ENCODE assay signal across 9 cellular contexts in the genomic region with DNA sequence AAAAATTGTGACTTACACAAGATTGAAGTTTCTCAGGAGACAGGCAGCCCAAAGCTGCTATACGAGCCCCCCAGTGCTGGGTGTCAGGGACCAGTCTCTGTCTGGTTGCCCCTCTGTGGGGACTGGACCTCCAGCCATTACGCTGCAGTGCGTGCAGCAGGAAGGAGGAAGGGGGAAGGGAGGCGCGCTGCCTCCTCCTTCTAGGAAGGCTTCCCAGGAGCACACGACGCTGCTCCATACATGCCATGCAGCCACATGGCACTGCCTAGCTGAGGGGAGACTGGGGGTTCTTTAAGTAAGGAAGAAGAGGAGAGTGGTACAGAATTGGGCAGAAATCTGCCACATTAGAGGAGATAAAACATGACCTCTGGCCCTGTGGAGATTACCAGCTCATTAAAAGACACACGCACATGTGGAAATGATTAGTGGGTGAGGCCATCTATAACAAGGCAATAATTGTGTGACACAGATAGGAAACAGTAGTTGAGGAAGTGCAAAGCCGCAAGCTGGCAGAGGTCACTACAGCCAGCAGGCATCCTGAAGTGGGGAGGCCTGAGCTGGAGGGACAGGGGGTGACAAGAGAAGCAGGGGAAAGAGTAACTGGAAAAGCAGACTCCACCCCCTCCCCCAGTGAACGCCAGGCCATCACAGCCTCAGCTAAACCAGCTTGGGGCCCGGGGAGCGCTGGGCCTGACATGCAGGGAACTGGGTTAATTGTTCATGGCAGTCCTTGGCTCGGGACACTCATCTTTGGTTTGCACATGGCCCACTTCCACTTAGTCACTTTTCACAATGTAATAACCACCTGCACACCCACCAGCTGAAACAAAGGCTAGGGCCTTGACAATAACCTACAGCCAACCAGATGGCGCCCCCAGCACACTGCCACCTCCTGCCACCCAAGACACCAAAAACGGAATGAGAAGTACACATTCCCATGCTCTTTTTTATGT. TPM values are rescaled to one million over a fixed set of nuclear protein-coding genes. Genes with fewer than 3 reads are reported as not detected.
DNase-seq lines count a peak whose midpoint lies in the region; ATAC-seq and TF ChIP-seq lines count a peak whose summit lies in the region.
"Had no signal": no experiment of that assay in that cellular context is flagged by ENCODE, and none has a peak within 500 bp of the region (broad histone marks: within the 10 kb centered on the region; RNA-seq: fewer than 3 reads in every experiment).

No MANE protein-coding gene starts in this region.

- H3K27me3 ChIP-seq in mammary epithelial cell (ENCODE audit: insufficient read depth, low read length) (no peaks in the 10 kb centered on the region), Karpas-422 (ENCODE audit: low read length) (no peaks in the 10 kb centered on the region; the same call in 1 of the 2 replicates)
- H3K27me3 ChIP-seq: gastrocnemius medialis had no signal

- peaks cover 12% of the 10 kb centered on the region for H3K36me3 Mint-ChIP-seq in activated CD4-positive, alpha-beta memory T cell treated with anti-CD3 and anti-CD28 coated beads for 36 hours
- H3K36me3 Mint-ChIP-seq in naive thymus-derived CD8-positive, alpha-beta T cell = peaks cover 0 to 51% (median 0%) of the 10 kb centered on the region in 3 donors

- no peaks in the 10 kb centered on the region for H3K9me3 Mint-ChIP-seq in activated CD4-positive, alpha-beta memory T cell treated with anti-CD3 and anti-CD28 coated beads for 36 hours
- no peaks in the 10 kb centered on the region for H3K9me3 Mint-ChIP-seq in naive thymus-derived CD8-positive, alpha-beta T cell

- no peaks in the 10 kb centered on the region for H3K79me2 ChIP-seq in mammary epithelial cell (ENCODE audit: insufficient read depth, low read length)
- H3K79me2 ChIP-seq in Karpas-422 (ENCODE audit: low read length) = peaks cover 33% of the 10 kb centered on the region

- H3K4me1 ChIP-seq in mammary epithelial cell (ENCODE audit: insufficient read depth, low read length) (no peaks in the 10 kb centered on the region), Karpas-422 (ENCODE audit: low read length) (peaks cover 90% of the 10 kb centered on the region)

- H3K4me3 ChIP-seq in HFF-Myc (replicated peaks; ENCODE audit: low read depth, low read length) = no peak overlapping the region
- H3K4me3 ChIP-seq in mammary epithelial cell (replicated peaks in 1 of 3; ENCODE audit: insufficient read depth in 1 of 3, low read depth in 2 of 3, low read length in 3 of 3) = no peak overlapping the region
- H3K4me3 ChIP-seq in Karpas-422 (ENCODE audit: low read length) = no peak overlapping the region
- H3K4me3 ChIP-seq: gastrocnemius medialis had no signal

- DNase-seq in COLO668 (lab: John Stamatoyannopoulos, UW; ENCODE audit: unreplicated experiment) (peak; percentile 69), HFF-Myc (ENCODE audit: extremely low read depth, low read depth) (peak; percentile 58), mammary epithelial cell (no peak), GDM1 (lab: John Stamatoyannopoulos, UW) (no peak), superior temporal gyrus (ENCODE audit: extremely low spot score) (no peak), Karpas-422 (no peak)
- peak; percentile 78 for DNase-seq in activated CD4-positive, alpha-beta memory T cell treated with anti-CD3 and anti-CD28 coated beads for 36 hours
- DNase-seq in naive thymus-derived CD8-positive, alpha-beta T cell = no peak
- DNase-seq: gastrocnemius medialis had no signal

- H4K20me1 ChIP-seq in mammary epithelial cell (ENCODE audit: insufficient read depth, low read length) (no peaks in the 10 kb centered on the region), Karpas-422 (ENCODE audit: insufficient read depth, low read depth, low read length) (peaks cover 98% of the 10 kb centered on the region)

- CTCF ChIA-PET in activated CD4-positive, alpha-beta memory T cell treated with anti-CD3 and anti-CD28 coated beads for 36 hours (lab: Charles Lee) = interaction anchor here (0.6 to 3.2 kb wide), 15 partner anchors 10 to 58 kb away, joined by 3 to 25 read pairs (median 7); a partner anchor contains a TSS
- CTCF ChIA-PET in mammary epithelial cell (lab: Charles Lee; ENCODE audit: low non-redundant PET) = no interaction called here

- H2AFZ ChIP-seq in mammary epithelial cell (ENCODE audit: low read depth, low read length) (no peak overlapping the region), Karpas-422 (ENCODE audit: low read length) (no peak overlapping the region)

- no peaks in the 10 kb centered on the region for H3K27me3 Mint-ChIP-seq in activated CD4-positive, alpha-beta memory T cell treated with anti-CD3 and anti-CD28 coated beads for 36 hours
- H3K27me3 Mint-ChIP-seq in naive thymus-derived CD8-positive, alpha-beta T cell = no peaks in the 10 kb centered on the region

- H3K36me3 ChIP-seq in mammary epithelial cell (ENCODE audit: insufficient read depth, low read length) (no peaks in the 10 kb centered on the region), Karpas-422 (ENCODE audit: insufficient read depth, low read length) (peaks cover 10% of the 10 kb centered on the region)
- H3K36me3 ChIP-seq: gastrocnemius medialis had no signal

- ATAC-seq in naive thymus-derived CD8-positive, alpha-beta T cell = no peak

- peak overlapping the region; percentile 71 for H3K27ac Mint-ChIP-seq in activated CD4-positive, alpha-beta memory T cell treated with anti-CD3 and anti-CD28 coated beads for 36 hours
- H3K27ac Mint-ChIP-seq in naive thymus-derived CD8-positive, alpha-beta T cell = peak overlapping the region; percentile 78 to 96 (median 92)

- WGBS in mammary epithelial cell (ENCODE audit: low coverage, missing lambda C conversion rate) = 93% methylated on average over 14 of the region's 15 CpGs

- intact Hi-C loops in activated CD4-positive, alpha-beta memory T cell treated with anti-CD3 and anti-CD28 coated beads for 36 hours (cut with micrococcal nuclease) = loop anchor here (1.0 to 2.0 kb wide), 4 partner anchors 9 to 55 kb away; no protein-coding TSS in a partner anchor
- intact Hi-C loops in mammary epithelial cell (cut with micrococcal nuclease) = no loop called here

- no peak overlapping the region for H3K4me3 Mint-ChIP-seq in activated CD4-positive, alpha-beta memory T cell treated with anti-CD3 and anti-CD28 coated beads for 36 hours
- H3K4me3 Mint-ChIP-seq in naive thymus-derived CD8-positive, alpha-beta T cell = peak overlapping the region; percentile 26 to 87 (median 75)

- dilution Hi-C loops in mammary epithelial cell (cut with HindIII; ENCODE audit: low sequenced_read_pairs) = loop anchor here (10.0 kb wide), 1 partner anchor 163 kb away; no protein-coding TSS in a partner anchor

- peaks cover 100% of the 10 kb centered on the region for H3K4me1 Mint-ChIP-seq in activated CD4-positive, alpha-beta memory T cell treated with anti-CD3 and anti-CD28 coated beads for 36 hours (ENCODE audit: low read depth)
- H3K4me1 Mint-ChIP-seq in naive thymus-derived CD8-positive, alpha-beta T cell = peaks cover 72 to 100% (median 100%) of the 10 kb centered on the region in 4 donors

- no TSS peak for BruUV-seq in mammary epithelial cell (replicated peaks; lab: Mats Ljungman, UMichigan)

- POLR2A ChIA-PET in activated CD4-positive, alpha-beta memory T cell treated with anti-CD3 and anti-CD28 coated beads for 36 hours (lab: Charles Lee) = interaction anchor here (0.6 to 1.7 kb wide), 6 partner anchors 11 to 38 kb away, joined by 3 to 7 read pairs (median 4); no protein-coding TSS in a partner anchor
- POLR2A ChIA-PET in naive thymus-derived CD8-positive, alpha-beta T cell (lab: Charles Lee) = interaction anchor here (1.0 to 13.3 kb wide), 7 partner anchors 13 to 54 kb away, joined by 3 to 200 read pairs (median 68); a partner anchor contains a TSS

- H3K27ac ChIP-seq in mammary epithelial cell (ENCODE audit: insufficient read depth, low read depth, low read length) = no peak overlapping the region
- H3K27ac ChIP-seq in Karpas-422 (ENCODE audit: low read length) = no peak overlapping the region
- H3K27ac ChIP-seq: gastrocnemius medialis had no signal

- in situ Hi-C loops in mammary epithelial cell (cut with MboI; ENCODE audit: low sequenced_read_pairs in 2 of 2) = no loop called here

- H3K9me2 ChIP-seq in Karpas-422 (replicated peaks; ENCODE audit: insufficient read depth, low read length) = no peaks in the 10 kb centered on the region

- H3K4me2 ChIP-seq in mammary epithelial cell (ENCODE audit: insufficient read depth, low read depth, low read length) (no peak overlapping the region), Karpas-422 (ENCODE audit: low read depth, low read length, poor library complexity, severe bottlenecking) (no peak overlapping the region)

- H3K9ac ChIP-seq in mammary epithelial cell (ENCODE audit: insufficient read depth, low read length) (no peak overlapping the region), Karpas-422 (ENCODE audit: low read length) (no peak overlapping the region)

- H3K9me3 ChIP-seq in mammary epithelial cell (replicated peaks; ENCODE audit: insufficient read depth, low read length) = no peaks in the 10 kb centered on the region
- H3K9me3 ChIP-seq in Karpas-422 (ENCODE audit: low read length) = no peaks in the 10 kb centered on the region
- H3K9me3 ChIP-seq: gastrocnemius medialis had no signal

- TF ChIP-seq CTCF in HFF-Myc (IDR thresholded peaks at IDR 0.05; ENCODE audit: low read depth, low read length, missing control alignments) (no peak), mammary epithelial cell (conservative IDR thresholded peaks at IDR 0.05 in 1 of 2, IDR thresholded peaks at IDR 0.05 in 1 of 2; ENCODE audit: extremely low read depth in 1 of 2, insufficient read depth in 1 of 2, low read depth in 1 of 2, low read length in 2 of 2) (no peak)

RNA-seq across cellular contexts. Expression of a gene that starts 39.6 kb away (rescaled TPM):
- 10 to 100 TPM; 73.0 to 74.7 TPM for total RNA-seq in activated CD4-positive, alpha-beta memory T cell treated with anti-CD3 and anti-CD28 coated beads for 36 hours
- 100 to 1,000 TPM; 300 to 322 TPM for total RNA-seq in naive thymus-derived CD8-positive, alpha-beta T cell
- polyA plus RNA-seq in naive thymus-derived CD8-positive, alpha-beta T cell = 10 to 100 TPM; 23.4 to 41.9 (median 24.0) TPM
- total RNA-seq in mammary epithelial cell = 1 to 10 TPM; 2.0 to 4.7 TPM
- 1.4 TPM for polyA plus RNA-seq in mammary epithelial cell
- 0.47 TPM for polyA minus RNA-seq in mammary epithelial cell
- 57.9 and 72.4 TPM in 2 replicates for total RNA-seq in Karpas-422 (2014; rRNA removed; shearing (Covaris generic); ENCODE audit: low replicate concordance)

Comparison
In these comparisons a context has a peak if more than half of its experiments do, and no peak if none do; other contexts are left out.
1. DNase-seq: peak in COLO668 (single experiment), HFF-Myc (single experiment) and activated CD4-positive, alpha-beta memory T cell treated with anti-CD3 and anti-CD28 coated beads for 36 hours (single experiment); none in naive thymus-derived CD8-positive, alpha-beta T cell (0 of 10), mammary epithelial cell (single experiment), GDM1 (single experiment), superior temporal gyrus (single experiment) and Karpas-422 (single experiment).
2. RNA of a gene that starts 39.6 kb away (total RNA-seq): 300 to 322 TPM in naive thymus-derived CD8-positive, alpha-beta T cell, 73.0 to 74.7 TPM in activated CD4-positive, alpha-beta memory T cell treated with anti-CD3 and anti-CD28 coated beads for 36 hours and 57.9 to 72.4 TPM in Karpas-422; 2.0 to 4.7 TPM in mammary epithelial cell; every median in the first group is over 10 times any median in the second.